25 cellular contexts compared by ENCODE assay signal in the genomic region with DNA sequence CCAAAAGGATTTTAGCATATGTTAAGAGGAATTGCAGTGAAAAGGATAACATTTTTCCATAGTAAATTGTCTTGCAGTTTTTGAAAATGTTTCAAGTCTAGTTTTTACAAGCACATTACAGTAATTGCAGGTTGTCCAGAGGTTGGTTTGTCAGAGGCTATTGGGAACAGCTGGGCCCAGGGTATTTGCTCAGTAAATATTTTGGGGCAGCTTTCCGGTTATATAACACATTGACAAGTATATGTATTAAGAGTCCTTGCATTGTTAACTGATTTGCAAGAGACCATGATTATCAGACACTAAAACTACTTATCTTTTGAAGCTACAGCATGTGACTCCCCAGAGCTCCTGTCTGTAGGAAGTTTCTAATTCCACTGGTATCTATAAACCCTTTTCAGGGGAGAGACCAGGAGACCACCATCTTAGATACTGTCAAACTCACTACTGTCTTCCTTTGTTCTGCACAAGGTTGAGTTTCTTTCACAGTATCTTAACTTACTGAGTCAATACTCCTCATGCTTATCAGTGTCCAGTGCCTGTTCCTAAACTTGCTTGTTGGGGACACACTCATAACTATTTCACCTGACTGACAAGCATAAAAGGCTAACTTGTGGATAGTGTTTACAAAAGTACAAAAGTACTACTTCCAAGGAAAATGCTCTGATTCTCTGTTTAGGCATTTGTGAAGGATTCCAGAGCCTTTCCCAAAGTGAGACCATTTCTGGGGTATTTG. TPM values are rescaled to one million over a fixed set of nuclear protein-coding genes. Genes with fewer than 3 reads are reported as not detected.
"Had no signal": no experiment of that assay in that cellular context is flagged by ENCODE, and none has a peak within 500 bp of the region (broad histone marks: within the 10 kb centered on the region; RNA-seq: fewer than 3 reads in every experiment).

No MANE protein-coding gene starts in this region.

- H3K27me3 Mint-ChIP-seq: stimulated activated memory B cell treated with anti-CD40 and anti-IgM and Interleukin-4, amounts not matched to agents 10 μg/mL and 1 μg/mL and 100 μg/mL, for 72 hours; type B pancreatic cell had no signal

- H3K4me1 Mint-ChIP-seq: naive thymus-derived CD4-positive, alpha-beta T cell; nephron; neural progenitor cell; stimulated activated memory B cell treated with anti-CD40 and anti-IgM and Interleukin-4, amounts not matched to agents 10 μg/mL and 1 μg/mL and 100 μg/mL, for 72 hours had no signal

- DNase-seq: dorsolateral prefrontal cortex; effector CD4-positive, alpha-beta T cell; foreskin fibroblast; gastrocnemius medialis; head of caudate nucleus; left colon; left ventricle myocardium superior; lower lobe of right lung; midbrain; naive thymus-derived CD4-positive, alpha-beta T cell; sigmoid colon; stimulated activated CD4-positive, alpha-beta T cell treated with anti-CD3 and anti-CD28 coated beads, Interleukin-4, amount 100 ng/mL, for 4 hours; stimulated activated naive CD8-positive, alpha-beta T cell treated with anti-CD3 and anti-CD28 coated beads, Interleukin-15, Interleukin-2, amounts not matched to agents 100 U/mL and 50 U/mL, for 24 hours; substantia nigra; testis; tibial artery had no signal

- ATAC-seq: esophagus mucosa; gastrocnemius medialis; left colon; left ventricle myocardium superior; lower lobe of right lung; naive thymus-derived CD4-positive, alpha-beta T cell; stimulated activated memory B cell treated with anti-CD40 and anti-IgM and Interleukin-4, amounts not matched to agents 10 μg/mL and 1 μg/mL and 100 μg/mL, for 72 hours; stimulated activated naive CD8-positive, alpha-beta T cell treated with anti-CD3 and anti-CD28 coated beads, Interleukin-15, Interleukin-2, amounts not matched to agents 100 U/mL and 50 U/mL, for 24 hours had no signal

- H3K9me3 Mint-ChIP-seq: naive thymus-derived CD4-positive, alpha-beta T cell; nephron; neural progenitor cell; stimulated activated memory B cell treated with anti-CD40 and anti-IgM and Interleukin-4, amounts not matched to agents 10 μg/mL and 1 μg/mL and 100 μg/mL, for 72 hours; type B pancreatic cell had no signal

- H3K27ac Mint-ChIP-seq: naive thymus-derived CD4-positive, alpha-beta T cell; neural progenitor cell; stimulated activated memory B cell treated with anti-CD40 and anti-IgM and Interleukin-4, amounts not matched to agents 10 μg/mL and 1 μg/mL and 100 μg/mL, for 72 hours; type B pancreatic cell had no signal

- H3K4me3 Mint-ChIP-seq: naive thymus-derived CD4-positive, alpha-beta T cell; nephron; neural progenitor cell; stimulated activated memory B cell treated with anti-CD40 and anti-IgM and Interleukin-4, amounts not matched to agents 10 μg/mL and 1 μg/mL and 100 μg/mL, for 72 hours; type B pancreatic cell had no signal

- H3K27ac ChIP-seq: dorsolateral prefrontal cortex, epithelial cell of prostate, gastrocnemius medialis, lower lobe of right lung, neural progenitor cell, prostate gland, right atrium auricular region, sigmoid colon, testis, tibial artery had no signal

- H3K36me3 Mint-ChIP-seq: naive thymus-derived CD4-positive, alpha-beta T cell had no signal

RNA-seq across cellular contexts. Expression of gene RGN, which starts 18.9 kb away (rescaled TPM):
- total RNA-seq: naive thymus-derived CD4-positive, alpha-beta T cell; osteocyte had no signal
